ENCODE assay signal across 8 cellular contexts in the genomic region with DNA sequence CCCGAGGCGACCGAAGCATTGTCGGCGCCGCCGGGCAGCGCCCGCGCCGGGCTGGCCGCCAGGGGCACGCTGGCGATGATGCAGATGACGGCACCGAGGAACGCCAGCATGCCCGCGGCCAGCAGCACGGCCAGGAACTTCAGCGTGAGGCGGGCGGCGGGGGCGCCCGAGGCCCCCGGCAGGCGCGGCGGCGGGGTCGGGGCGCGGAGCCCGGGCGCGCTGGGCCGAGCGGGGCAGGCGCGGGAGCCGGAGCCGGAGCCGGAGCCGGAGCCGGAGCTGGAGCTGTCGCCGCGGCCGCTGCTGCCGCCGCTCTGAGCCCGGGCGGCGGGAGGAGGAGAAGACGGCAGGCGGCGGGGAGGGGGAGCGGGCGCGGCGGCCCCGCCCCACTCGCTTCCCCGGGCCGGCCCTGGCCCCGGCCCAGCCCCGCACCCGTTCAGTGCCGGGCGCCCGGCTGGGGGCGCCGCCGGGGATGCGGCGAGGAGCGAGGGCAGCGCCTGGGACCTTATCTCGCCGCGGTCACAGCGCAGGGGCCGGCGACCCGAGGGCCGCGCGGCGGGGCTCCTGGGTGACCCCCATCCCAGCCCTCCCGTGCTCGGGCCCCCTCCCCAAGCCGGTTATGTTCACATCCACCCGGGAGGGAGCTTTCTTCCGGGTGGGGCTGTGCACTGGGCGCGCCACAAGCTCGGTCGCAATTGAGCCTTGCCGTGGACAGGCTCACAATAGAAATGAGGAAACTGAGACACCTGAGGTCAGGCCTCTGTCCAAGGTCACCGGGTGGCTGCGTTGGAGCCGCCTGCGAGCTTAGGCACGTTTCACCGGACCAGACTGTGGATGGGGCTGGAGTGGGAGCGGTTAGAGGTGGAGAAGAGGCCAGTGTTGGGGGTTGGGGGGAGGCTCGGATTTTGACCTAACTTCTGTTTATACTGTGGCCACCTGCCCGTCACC. TPM values are rescaled to one million over a fixed set of nuclear protein-coding genes. Genes with fewer than 3 reads are reported as not detected.
DNase-seq lines count a peak whose midpoint lies in the region; ATAC-seq and TF ChIP-seq lines count a peak whose summit lies in the region.

A gene (minus strand): TSS at position 313 of the 945 bp plus-strand sequence.

- peak within 1 kb of the TSS; percentile 73 for H3K9ac ChIP-seq in neural cell (ENCODE audit: low read length)

- H4K20me1 ChIP-seq in neural cell (ENCODE audit: insufficient read depth), result no peaks in the 10 kb centered on the region

- H3K4me1 ChIP-seq in foreskin keratinocyte (no peaks in the 10 kb centered on the region), aorta (ENCODE audit: control insufficient read depth in 1 of 2, insufficient read depth in 2 of 2, low read length in 2 of 2) (no peaks in the 10 kb centered on the region)

- peaks cover 18% of the 10 kb centered on the region for H3K79me2 ChIP-seq in neural cell (replicated peaks; ENCODE audit: insufficient read depth, low read length)

- peak; percentile 26 for DNase-seq in NCI-H2196 (lab: John Stamatoyannopoulos, UW; ENCODE audit: unreplicated experiment)
- DNase-seq in NCI-H2196 treated with DMSO at 0.1 percent for 48 hours (lab: John Stamatoyannopoulos, UW; ENCODE audit: unreplicated experiment), result no peak
- peak; percentile 46 for DNase-seq in NOMO-1 treated with DMSO at 0.1 percent for 48 hours (lab: John Stamatoyannopoulos, UW; ENCODE audit: unreplicated experiment)
- DNase-seq in activated naive CD4-positive, alpha-beta T cell treated with Interleukin-2 at 50 U/mL for 16 hours, result peak; percentile 41
- no peak for DNase-seq in foreskin keratinocyte
- DNase-seq in aorta, result peak; percentile 73 to 89
- no peak for DNase-seq in NAMALWA (ENCODE audit: low spot score)

- no peak within 1 kb of the TSS for H3K27ac ChIP-seq in foreskin keratinocyte
- peak within 1 kb of the TSS; percentile 47 for H3K27ac ChIP-seq in neural cell (ENCODE audit: low read length)
- H3K27ac ChIP-seq in aorta (ENCODE audit: low read depth in 1 of 2, low read length in 2 of 2), result peak within 1 kb of the TSS; percentile 53 to 81

- no peak within 1 kb of the TSS for H3K4me2 ChIP-seq in neural cell (ENCODE audit: low read length)

- no peaks in the 10 kb centered on the region for H3F3A ChIP-seq in neural cell (ENCODE audit: insufficient read depth, low read length, poor library complexity, severe bottlenecking)

- H3K36me3 ChIP-seq in neural cell (ENCODE audit: insufficient read depth, low read length), result no peaks in the 10 kb centered on the region
- H3K36me3 ChIP-seq in aorta (ENCODE audit: control insufficient read depth in 1 of 2, insufficient read depth in 2 of 2, low read length in 1 of 2), result no peaks in the 10 kb centered on the region

- no peak for TF ChIP-seq CTCF in foreskin keratinocyte (conservative IDR thresholded peaks at IDR 0.05)
- TF ChIP-seq CTCF in neural cell (IDR thresholded peaks at IDR 0.05; ENCODE audit: poor library complexity, severe bottlenecking), result no peak

- H3K9me3 ChIP-seq in neural cell (ENCODE audit: low read length) (no peaks in the 10 kb centered on the region), aorta (ENCODE audit: control insufficient read depth, low read length) (no peaks in the 10 kb centered on the region)

- H2AFZ ChIP-seq in neural cell (ENCODE audit: low read depth, low read length), result peak within 1 kb of the TSS; percentile 14

- H3K27me3 ChIP-seq in foreskin keratinocyte, result peaks cover 89% of the 10 kb centered on the region
- no peaks in the 10 kb centered on the region for H3K27me3 ChIP-seq in neural cell (ENCODE audit: insufficient read depth, low read depth, low read length)
- no peaks in the 10 kb centered on the region for H3K27me3 ChIP-seq in aorta (ENCODE audit: control insufficient read depth in 1 of 2, insufficient read depth in 2 of 2, low read length in 1 of 2)

- ATAC-seq in foreskin keratinocyte (peak; percentile 27), aorta (ENCODE audit: low FRiP score) (peak; percentile 66)

- no peak for TF ChIP-seq EP300 in neural cell (conservative IDR thresholded peaks at IDR 0.05; ENCODE audit: poor library complexity, severe bottlenecking)

- H3K4me3 ChIP-seq in neural cell (ENCODE audit: low read length), result peak within 1 kb of the TSS; percentile 80
- peak within 1 kb of the TSS; percentile 39 to 55 for H3K4me3 ChIP-seq in aorta (ENCODE audit: low read length in 2 of 2)

- 2% methylated on average over 68 to 109 of the region's 109 CpGs for WGBS in aorta, 2 donors

- no peak for TF ChIP-seq RAD21 in neural cell (conservative IDR thresholded peaks at IDR 0.05)

- intact Hi-C loops in aorta (cut with DNase I), result loop anchor here (5.0 kb wide), 3 partner anchors 52 to 77 kb away; a partner anchor contains a TSS

- H3K9me2 ChIP-seq in neural cell (ENCODE audit: insufficient read depth, low read length), result no peaks in the 10 kb centered on the region

TF ChIP-seq in neural cell, 6 proteins besides CTCF, POLR2A, EP300 and RAD21:
- TF ChIP-seq POLR2AphosphoS5 (IDR thresholded peaks at IDR 0.05) (peak; percentile 83), MXI1 (conservative IDR thresholded peaks at IDR 0.05; ENCODE audit: poor library complexity, severe bottlenecking) (no peak)

RNA-seq across cellular contexts. Expression of the gene that starts here (rescaled TPM):
- 0.04 and 0.07 TPM in 2 replicates for total RNA-seq in foreskin keratinocyte
- polyA plus RNA-seq in foreskin keratinocyte, result 0.03 and 0.06 TPM in 2 replicates
- polyA plus RNA-seq in neural cell, result 17.0 and 19.3 TPM in 2 replicates
- polyA minus RNA-seq in neural cell, result 32.4 and 33.8 TPM in 2 replicates
- total RNA-seq in aorta, result 10 to 100 TPM; 16.5 to 21.9 TPM
- 10 to 100 TPM in 1 of 2 donors, 1 to 10 TPM in 1; 6.1 to 11.3 TPM for polyA plus RNA-seq in aorta

Comparison
In these comparisons a context has a peak if more than half of its experiments do, and no peak if none do; other contexts are left out.
1. RNA of the gene that starts here (total RNA-seq): 16.5 to 21.9 TPM in aorta; 0.04 to 0.07 TPM in foreskin keratinocyte; every median in the first group is over 10 times any median in the second.
2. DNase-seq: peak in NCI-H2196 (single experiment), NOMO-1 treated with DMSO at 0.1 percent for 48 hours (single experiment), activated naive CD4-positive, alpha-beta T cell treated with Interleukin-2 at 50 U/mL for 16 hours (single experiment) and aorta (2 of 2); none in NCI-H2196 treated with DMSO at 0.1 percent for 48 hours (single experiment), foreskin keratinocyte (0 of 2) and NAMALWA (single experiment).
3. Peak in ATAC-seq in foreskin keratinocyte; RNA of the gene not detected or under 1 TPM.